ENCODE assay signal across 12 cellular contexts in genomic region chr2:234109321-234109720, GRCh38. TPM values are rescaled to one million over a fixed set of nuclear protein-coding genes. Genes with fewer than 3 reads are reported as not detected.
"Had no signal": no experiment of that assay in that cellular context is flagged by ENCODE, and none has a peak within 500 bp of the region (broad histone marks: within the 10 kb centered on the region; RNA-seq: fewer than 3 reads in every experiment).

No MANE protein-coding gene starts in this region.

- H3K9me3 ChIP-seq: HAP-1 had no signal

- DNase-seq: GM23248, GOT3, H7, HFFc6, KBM-7 had no signal

- H3K9ac ChIP-seq: GM23248 had no signal

- H3K4me1 ChIP-seq: HAP-1 had no signal

- H3K27ac ChIP-seq: GM23248, HL-60 had no signal

- H3K36me3 ChIP-seq: HAP-1 had no signal

- H2AFZ ChIP-seq: GM23248 had no signal

- H3K4me3 ChIP-seq: GM23248, HAP-1 had no signal

- ATAC-seq: HCT116, HepG2 had no signal

RNA-seq across cellular contexts. Expression of gene SPP2, which starts 58.8 kb away (rescaled TPM):
- total RNA-seq: GM23248, H4, H7, HepG2, HFFc6, HT1080 had no signal
- polyA plus RNA-seq: GM23248, HepG2, IgD-negative memory B cell had no signal
